29 cellular contexts compared by ENCODE assay signal in genomic region chr5:154236011-154236410, GRCh38.
"Had no signal": no experiment of that assay in that cellular context is flagged by ENCODE, and none has a peak within 500 bp of the region (broad histone marks: within the 10 kb centered on the region; RNA-seq: fewer than 3 reads in every experiment).

No MANE protein-coding gene starts in this region.

- H3K36me3 ChIP-seq: brain microvascular endothelial cell, esophagus squamous epithelium, gastroesophageal sphincter, WERI-Rb-1 had no signal

- H3K27ac ChIP-seq: brain microvascular endothelial cell, esophagus squamous epithelium, gastroesophageal sphincter, WERI-Rb-1 had no signal

- H3K4me1 ChIP-seq: esophagus squamous epithelium had no signal

- H3K4me3 Mint-ChIP-seq: activated B cell treated with CpG ODN at 0.5 μM for 24 hours; activated CD4-positive, alpha-beta memory T cell treated with anti-CD3 and anti-CD28 coated beads, Interleukin-2, amount 10 ng/mL, durations not matched to agents 7 days and 5 days; activated CD4-positive, alpha-beta T cell treated with anti-CD3 and anti-CD28 coated beads, Interleukin-2, amount 10 ng/mL, durations not matched to agents 7 days and 5 days; activated naive CD4-positive, alpha-beta T cell treated with anti-CD3 and anti-CD28 coated beads, Interleukin-2, amount 10 ng/mL, durations not matched to agents 7 days and 5 days; activated naive CD8-positive, alpha-beta T cell treated with anti-CD3 and anti-CD28 coated beads, Interleukin-2, amount 10 ng/mL, durations not matched to agents 7 days and 5 days; activated T-cell treated with anti-CD3 and anti-CD28 coated beads, Interleukin-2, amount 50 U/mL, for 24 hours; central memory CD8-positive, alpha-beta T cell; T-helper 17 cell; T-helper 2 cell treated with Interferon-gamma antibody and Interleukin-4, amounts not matched to agents 5 μg/mL and 100 μg/mL, for 36 hours had no signal

- H3K27ac Mint-ChIP-seq: activated CD4-positive, alpha-beta memory T cell treated with anti-CD3 and anti-CD28 coated beads, Interleukin-2, amount 10 ng/mL, durations not matched to agents 7 days and 5 days; activated CD4-positive, alpha-beta T cell treated with anti-CD3 and anti-CD28 coated beads, Interleukin-2, amount 10 ng/mL, durations not matched to agents 7 days and 5 days; activated naive CD4-positive, alpha-beta T cell treated with anti-CD3 and anti-CD28 coated beads, Interleukin-2, amount 10 ng/mL, durations not matched to agents 7 days and 5 days; activated naive CD4-positive, alpha-beta T cell treated with anti-CD3 and anti-CD28 coated beads, Interleukin-2, amount 50 U/mL, for 72 hours; activated naive CD8-positive, alpha-beta T cell treated with anti-CD3 and anti-CD28 coated beads, Interleukin-2, amount 10 ng/mL, durations not matched to agents 7 days and 5 days; activated T-cell treated with anti-CD3 and anti-CD28 coated beads, Interleukin-2, amount 50 U/mL, for 24 hours; activated T-cell treated with anti-CD3 and anti-CD28 coated beads, Interleukin-2, amount 50 U/mL, for 72 hours; T-helper 2 cell treated with Interferon-gamma antibody and Interleukin-4, amounts not matched to agents 5 μg/mL and 100 μg/mL, for 36 hours had no signal

- H3K4me3 ChIP-seq: esophagus squamous epithelium, gastroesophageal sphincter had no signal

- ATAC-seq: activated CD4-positive, CD25-positive, alpha-beta regulatory T cell treated with anti-CD3 and anti-CD28 coated beads, Interleukin-2, amount 50 U/mL, for 24 hours; gastroesophageal sphincter; T-helper 17 cell had no signal

- H3K9me3 Mint-ChIP-seq: activated B cell treated with CpG ODN at 0.5 μM for 24 hours; activated CD4-positive, alpha-beta memory T cell treated with anti-CD3 and anti-CD28 coated beads, Interleukin-2, amount 10 ng/mL, durations not matched to agents 7 days and 5 days; activated CD4-positive, alpha-beta T cell treated with anti-CD3 and anti-CD28 coated beads, Interleukin-2, amount 10 ng/mL, durations not matched to agents 7 days and 5 days; activated naive CD4-positive, alpha-beta T cell treated with anti-CD3 and anti-CD28 coated beads, Interleukin-2, amount 10 ng/mL, durations not matched to agents 7 days and 5 days; activated naive CD4-positive, alpha-beta T cell treated with anti-CD3 and anti-CD28 coated beads, Interleukin-2, amount 50 U/mL, for 72 hours; activated naive CD8-positive, alpha-beta T cell treated with anti-CD3 and anti-CD28 coated beads, Interleukin-2, amount 10 ng/mL, durations not matched to agents 7 days and 5 days; activated T-cell treated with anti-CD3 and anti-CD28 coated beads, Interleukin-2, amount 50 U/mL, for 24 hours; activated T-cell treated with anti-CD3 and anti-CD28 coated beads, Interleukin-2, amount 50 U/mL, for 72 hours; central memory CD8-positive, alpha-beta T cell; effector memory CD8-positive, alpha-beta T cell; T-helper 2 cell treated with Interferon-gamma antibody and Interleukin-4, amounts not matched to agents 5 μg/mL and 100 μg/mL, for 36 hours had no signal

- H3K27me3 ChIP-seq: brain microvascular endothelial cell, esophagus squamous epithelium, gastroesophageal sphincter had no signal

- DNase-seq: activated B cell treated with CpG ODN at 0.5 μM for 24 hours; activated CD4-positive, alpha-beta memory T cell treated with anti-CD3 and anti-CD28 coated beads, Interleukin-2, amount 10 ng/mL, durations not matched to agents 7 days and 5 days; activated CD4-positive, alpha-beta T cell treated with anti-CD3 and anti-CD28 coated beads, Interleukin-2, amount 10 ng/mL, durations not matched to agents 7 days and 5 days; activated CD4-positive, alpha-beta T cell treated with anti-CD3 and anti-CD28 coated beads, Interleukin-2, amount 50 U/mL, for 4 hours; activated CD8-positive, alpha-beta memory T cell treated with anti-CD3 and anti-CD28 coated beads, Interleukin-2, amount 50 U/mL, for 48 hours; activated gamma-delta T cell; activated naive CD4-positive, alpha-beta T cell; activated naive CD4-positive, alpha-beta T cell treated with anti-CD3 and anti-CD28 coated beads, Interleukin-2, amount 10 ng/mL, durations not matched to agents 7 days and 5 days; activated naive CD8-positive, alpha-beta T cell treated with anti-CD3 and anti-CD28 coated beads, Interleukin-2, amount 10 ng/mL, durations not matched to agents 7 days and 5 days; activated T-cell treated with anti-CD3 and anti-CD28 coated beads for 4 hours; activated T-cell treated with anti-CD3 and anti-CD28 coated beads, Interleukin-2, amount 50 U/mL, for 24 hours; activated T-cell treated with anti-CD3 and anti-CD28 coated beads, Interleukin-2, amount 50 U/mL, for 72 hours; brain microvascular endothelial cell; cortex of kidney; dermis blood vessel endothelial cell; effector CD4-positive, alpha-beta T cell; effector memory CD8-positive, alpha-beta T cell; erythroblast; esophagus squamous epithelium; foreskin melanocyte; T-helper 1 cell; T-helper 17 cell; T1000; WERI-Rb-1 had no signal

- H3K9me3 ChIP-seq: esophagus squamous epithelium, gastroesophageal sphincter had no signal

- H3K36me3 Mint-ChIP-seq: activated naive CD4-positive, alpha-beta T cell treated with anti-CD3 and anti-CD28 coated beads, Interleukin-2, amount 10 ng/mL, durations not matched to agents 7 days and 5 days had no signal

- H3K27me3 Mint-ChIP-seq: activated B cell treated with CpG ODN at 0.5 μM for 24 hours; activated CD4-positive, alpha-beta memory T cell treated with anti-CD3 and anti-CD28 coated beads, Interleukin-2, amount 10 ng/mL, durations not matched to agents 7 days and 5 days; activated CD4-positive, alpha-beta T cell treated with anti-CD3 and anti-CD28 coated beads, Interleukin-2, amount 10 ng/mL, durations not matched to agents 7 days and 5 days; activated naive CD4-positive, alpha-beta T cell treated with anti-CD3 and anti-CD28 coated beads, Interleukin-2, amount 10 ng/mL, durations not matched to agents 7 days and 5 days; activated naive CD8-positive, alpha-beta T cell treated with anti-CD3 and anti-CD28 coated beads, Interleukin-2, amount 10 ng/mL, durations not matched to agents 7 days and 5 days; activated T-cell treated with anti-CD3 and anti-CD28 coated beads, Interleukin-2, amount 50 U/mL, for 24 hours; central memory CD8-positive, alpha-beta T cell; effector memory CD8-positive, alpha-beta T cell; T-helper 17 cell had no signal
